Comparison of ENCODE assay signal across 17 cellular contexts in genomic region chr6:44422534-44422933, GRCh38. TPM values are rescaled to one million over a fixed set of nuclear protein-coding genes. Genes with fewer than 3 reads are reported as not detected.
DNase-seq lines count a peak whose midpoint lies in the region; ATAC-seq and TF ChIP-seq lines count a peak whose summit lies in the region.
"Had no signal": no experiment of that assay in that cellular context is flagged by ENCODE, and none has a peak within 500 bp of the region (broad histone marks: within the 10 kb centered on the region; RNA-seq: fewer than 3 reads in every experiment).

No MANE protein-coding gene starts in this region.

- ATAC-seq in mucosa of descending colon (peak; percentile 53), GM19397 (IDR thresholded peaks at IDR 0.05; ENCODE audit: unreplicated experiment) (no peak)

- no peak overlapping the region for H3K4me3 ChIP-seq in mucosa of descending colon

- H3K9me3 ChIP-seq in mucosa of descending colon = no peaks in the 10 kb centered on the region

- in situ Hi-C loops in ACHN (cut with HindIII; ENCODE audit: low pct_ligation_motif_present, low pct_unique_long_range_greater_than_20kb, low sequenced_read_pairs) = no loop called here

- H3K36me3 ChIP-seq in mucosa of descending colon (ENCODE audit: low read depth) = no peaks in the 10 kb centered on the region

- intact Hi-C loops in mucosa of descending colon (cut with DNase I, micrococcal nuclease) = no loop called here

- DNase-seq in ACHN (peak; percentile 52), HuH-7 (ENCODE audit: low spot score) (peak; percentile 39), glomerular visceral epithelial cell (ENCODE audit: extremely low spot score) (peak; percentile 9), mucosa of descending colon (no peak), NAMALWA (ENCODE audit: low spot score) (no peak), NOMO-1 treated with dmso at 0.1 percent for 144 hours (lab: John Stamatoyannopoulos, UW; ENCODE audit: unreplicated experiment) (no peak)
- DNase-seq: C1 segment of cervical spinal cord; CD8-positive, alpha-beta memory T cell; DND-41; H7; HFFc6; KG1; MV-4-11; NCI-H146; NCI-H2081; NCI-H510A treated with DMSO at 0.1 percent for 48 hours had no signal

- TF ChIP-seq CTCF in mucosa of descending colon (IDR thresholded peaks at IDR 0.05) = no peak

- H3K4me1 ChIP-seq in mucosa of descending colon (ENCODE audit: low read depth) = no peaks in the 10 kb centered on the region

RNA-seq across cellular contexts. Expression of gene CDC5L, which starts 35.0 kb away (rescaled TPM):
- total RNA-seq in mucosa of descending colon = 10 to 100 TPM; 16.9 to 20.7 (median 17.8) TPM

Comparison
In these comparisons a context has a peak if more than half of its experiments do, and no peak if none do; other contexts are left out.
1. DNase-seq: peak in ACHN (single experiment), HuH-7 (single experiment) and glomerular visceral epithelial cell (single experiment); none in mucosa of descending colon (0 of 3), NAMALWA (single experiment) and NOMO-1 treated with dmso at 0.1 percent for 144 hours (single experiment).